27 cellular contexts compared by ENCODE assay signal in the genomic region with DNA sequence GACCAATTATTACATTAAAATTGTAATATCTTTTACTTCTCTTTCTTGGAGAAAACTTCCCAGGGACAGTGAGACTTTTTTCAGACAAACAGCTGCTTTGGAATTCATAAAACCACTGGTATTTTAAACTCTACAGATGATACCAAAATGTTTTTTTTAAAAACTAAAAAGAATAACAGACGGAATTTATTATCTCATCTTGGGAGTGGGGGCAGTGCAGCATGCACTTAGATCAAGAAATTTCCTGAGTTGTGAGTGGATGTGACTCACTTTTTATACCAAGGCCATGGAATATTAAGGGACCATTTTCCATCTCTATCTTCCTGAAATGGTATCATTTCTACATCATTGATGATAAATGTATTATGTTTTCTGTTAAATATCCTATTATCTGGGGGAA.
"Had no signal": no experiment of that assay in that cellular context is flagged by ENCODE, and none has a peak within 500 bp of the region (broad histone marks: within the 10 kb centered on the region; RNA-seq: fewer than 3 reads in every experiment).

No MANE protein-coding gene starts in this region.

- H3K27ac ChIP-seq: colonic mucosa, esophagus squamous epithelium, foreskin keratinocyte, gastroesophageal sphincter, hepatocyte, neural progenitor cell, parathyroid adenoma, prostate gland, right atrium auricular region, stomach, testis, tibial artery had no signal

- H3K36me3 ChIP-seq: colonic mucosa, esophagus squamous epithelium, gastroesophageal sphincter, heart left ventricle, neural progenitor cell, prostate gland, right atrium auricular region, stomach, tibial artery had no signal

- H3K9me3 ChIP-seq: colonic mucosa, esophagus squamous epithelium, gastroesophageal sphincter, heart left ventricle, prostate gland, right atrium auricular region, stomach, testis, tibial artery had no signal

- H3K9ac ChIP-seq: neural progenitor cell, parathyroid adenoma had no signal

- H3K4me1 ChIP-seq: colonic mucosa, esophagus squamous epithelium, foreskin keratinocyte, gastroesophageal sphincter, neural progenitor cell, parathyroid adenoma, prostate gland, right atrium auricular region, stomach, testis had no signal

- ATAC-seq: foreskin keratinocyte; gastroesophageal sphincter; left lobe of liver; naive thymus-derived CD4-positive, alpha-beta T cell; sciatic nerve had no signal

- H2AFZ ChIP-seq: hepatocyte, neural progenitor cell, parathyroid adenoma had no signal

- DNase-seq: colonic mucosa; effector CD8-positive, alpha-beta T cell; erythroblast; esophagus squamous epithelium; foreskin keratinocyte; heart left ventricle; kidney; mesenchymal stem cell; naive thymus-derived CD4-positive, alpha-beta T cell; stimulated activated CD4-positive, alpha-beta T cell treated with anti-CD3 and anti-CD28 coated beads, Interleukin-12 subunit alpha, Interleukin-12 subunit beta, amount 100 ng/mL, for 4 hours; stimulated activated CD4-positive, alpha-beta T cell treated with anti-CD3 and anti-CD28 coated beads, Interleukin-1b, Interleukin-23, amount 100 ng/mL, for 48 hours; stimulated activated CD4-positive, alpha-beta T cell treated with anti-CD3 and anti-CD28 coated beads, Interleukin-4, amount 100 ng/mL, for 1 hour; stimulated activated CD8-positive, alpha-beta memory T cell treated with anti-CD3 and anti-CD28 coated beads, Interleukin-4, amount 100 ng/mL, for 48 hours; stimulated activated naive CD4-positive, alpha-beta T cell; stomach; substantia nigra; testis; tibial artery had no signal

- H3K27me3 ChIP-seq: colonic mucosa, esophagus squamous epithelium, foreskin keratinocyte, gastroesophageal sphincter, heart left ventricle, hepatocyte, neural progenitor cell, right atrium auricular region, stomach, testis, tibial artery had no signal

- H3K79me2 ChIP-seq: hepatocyte, parathyroid adenoma had no signal

- H3K4me3 ChIP-seq: colonic mucosa, esophagus squamous epithelium, gastroesophageal sphincter, heart left ventricle, hepatocyte, neural progenitor cell, prostate gland, right atrium auricular region, smooth muscle cell, stomach, testis, tibial artery had no signal

- H3K4me2 ChIP-seq: hepatocyte, neural progenitor cell, smooth muscle cell had no signal
